1 cellular context compared by ENCODE assay signal in genomic region chr4:40055873-40056721, GRCh38.
TF ChIP-seq lines count a peak whose summit lies in the region.

No MANE protein-coding gene starts in this region.

TF ChIP-seq in HepG2, 621 proteins besides CTCF, POLR2A, EP300 and RAD21 (continued from another document):
- TF ChIP-seq ZBTB44 (CRISPR knock-in tag; IDR thresholded peaks at IDR 0.05) (no peak), ZNF713 (CRISPR knock-in tag; IDR thresholded peaks at IDR 0.05) (no peak; the same call in 1 of the 2 replicates), PTBP1 (IDR thresholded peaks at IDR 0.05; ENCODE audit: low read depth, low read length, poor library complexity, severe bottlenecking) (no peak), MIXL1 (CRISPR knock-in tag; IDR thresholded peaks at IDR 0.05) (no peak), GTF3A (CRISPR knock-in tag; conservative IDR thresholded peaks at IDR 0.05) (no peak; the same call in 1 of the 2 replicates), ZNF687 (CRISPR knock-in tag; IDR thresholded peaks at IDR 0.05) (peak; percentile 82), ZFP41 (CRISPR knock-in tag; IDR thresholded peaks at IDR 0.05; ENCODE audit: borderline replicate concordance) (no peak), ZNF564 (CRISPR knock-in tag; IDR thresholded peaks at IDR 0.05) (no peak), ZNF337 (CRISPR knock-in tag; IDR thresholded peaks at IDR 0.05; ENCODE audit: borderline replicate concordance, low read depth) (no peak), CSRNP2 (CRISPR knock-in tag; conservative IDR thresholded peaks at IDR 0.05; ENCODE audit: low read depth) (no peak), PAXIP1 (CRISPR knock-in tag; conservative IDR thresholded peaks at IDR 0.05) (no peak), ZNF841 (CRISPR knock-in tag; IDR thresholded peaks at IDR 0.05; ENCODE audit: borderline replicate concordance) (no peak), HOXD1 (CRISPR knock-in tag; IDR thresholded peaks at IDR 0.05) (no peak), MBD4 (IDR thresholded peaks at IDR 0.05; ENCODE audit: borderline replicate concordance, low read length) (no peak), DDIT3 (CRISPR knock-in tag; IDR thresholded peaks at IDR 0.05) (no peak), MZF1 (CRISPR knock-in tag; IDR thresholded peaks at IDR 0.05; ENCODE audit: borderline replicate concordance) (no peak), MATR3 (CRISPR knock-in tag; IDR thresholded peaks at IDR 0.05) (no peak), SP4 (CRISPR knock-in tag; IDR thresholded peaks at IDR 0.05) (no peak; the same call in 1 of the 2 replicates), ZNF660 (CRISPR knock-in tag; IDR thresholded peaks at IDR 0.05; ENCODE audit: borderline replicate concordance, low read depth) (no peak), U2AF1 (optimal IDR thresholded peaks at IDR 0.05; ENCODE audit: low read depth, low read length) (peak; percentile 31), RERE (CRISPR knock-in tag; IDR thresholded peaks at IDR 0.05; ENCODE audit: low read depth) (0 out of 2 replicates have a peak, but pooled peaks have one; percentile 19), ASH2L (IDR thresholded peaks at IDR 0.05; ENCODE audit: insufficient read length, low read depth, low read length) (peak; percentile 74), ZNF678 (CRISPR knock-in tag; IDR thresholded peaks at IDR 0.05) (peak; percentile 59; the same call in 1 of the 2 replicates), HDAC6 (IDR thresholded peaks at IDR 0.05; ENCODE audit: low read depth, low read length) (no peak), PLRG1 (conservative IDR thresholded peaks at IDR 0.05) (no peak), ZNF766 (CRISPR knock-in tag; IDR thresholded peaks at IDR 0.05; ENCODE audit: borderline replicate concordance) (no peak), NR2F6 (IDR thresholded peaks at IDR 0.05) (no peak), NR2F6 (CRISPR knock-in tag; IDR thresholded peaks at IDR 0.05) (no peak), ZNF512B (CRISPR knock-in tag; IDR thresholded peaks at IDR 0.05; ENCODE audit: borderline replicate concordance) (no peak), ZNF333 (CRISPR knock-in tag; IDR thresholded peaks at IDR 0.05; ENCODE audit: borderline replicate concordance) (no peak), ELF1 (CRISPR knock-in tag; IDR thresholded peaks at IDR 0.05) (no peak), SKI (IDR thresholded peaks at IDR 0.05; ENCODE audit: partially characterized antibody) (peak; percentile 39), KDM2A (CRISPR knock-in tag; IDR thresholded peaks at IDR 0.05; ENCODE audit: borderline replicate concordance, low read depth) (peak; percentile 42; the same call in 1 of the 2 replicates), ZNF605 (CRISPR knock-in tag; IDR thresholded peaks at IDR 0.05) (no peak), ZNF879 (CRISPR knock-in tag; IDR thresholded peaks at IDR 0.05) (no peak), PAX8 (CRISPR knock-in tag; IDR thresholded peaks at IDR 0.05; ENCODE audit: borderline replicate concordance) (no peak), ZNF737 (CRISPR knock-in tag; IDR thresholded peaks at IDR 0.05; ENCODE audit: borderline replicate concordance) (0 out of 2 replicates have a peak, but pooled peaks have one; percentile 34), TEAD3 (CRISPR knock-in tag; optimal IDR thresholded peaks at IDR 0.05; ENCODE audit: borderline replicate concordance) (peak; percentile 44)
